In the genomic region with DNA sequence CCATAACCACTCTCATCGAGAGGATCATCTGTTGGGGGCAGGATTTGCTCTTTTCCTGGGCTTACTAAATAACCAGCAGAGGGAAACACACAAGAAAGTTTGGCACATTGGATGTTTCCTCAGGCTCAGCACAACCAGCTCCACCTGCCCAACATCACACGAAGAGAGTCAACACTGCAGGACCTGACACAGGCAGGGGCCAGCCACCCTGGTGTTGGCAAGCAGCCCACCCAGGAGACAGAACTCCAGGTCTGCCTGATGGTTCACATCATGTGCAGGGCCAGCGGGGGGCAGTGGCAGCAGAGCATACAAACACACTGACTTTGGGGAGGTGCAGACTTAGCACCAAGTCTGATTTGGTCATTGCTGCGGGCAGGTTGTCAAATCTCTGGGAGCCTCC, we compare ENCODE assay signal across 17 cellular contexts.
A peak's percentile ranks its signal among the peaks of the same experiment; 100 is the strongest.
DNase-seq lines count a peak whose midpoint lies in the region; TF ChIP-seq lines count a peak whose summit lies in the region.
"Had no signal": no experiment of that assay in that cellular context is flagged by ENCODE, and none has a peak within 500 bp of the region (broad histone marks: within the 10 kb centered on the region; RNA-seq: fewer than 3 reads in every experiment).

No MANE protein-coding gene starts in this region.

- H3K4me2 ChIP-seq in OCI-LY7 (ENCODE audit: low read length) = no peak overlapping the region

- TF ChIP-seq CTCF in BE2C (IDR thresholded peaks at IDR 0.05; ENCODE audit: low read depth, low read length) (peak; percentile 46), GM12864 (IDR thresholded peaks at IDR 0.05; ENCODE audit: low read depth, low read length, missing control alignments) (peak; percentile 12), OCI-LY7 (conservative IDR thresholded peaks at IDR 0.05; ENCODE audit: low read length) (0 out of 2 replicates have a peak, but pooled peaks have one; percentile 16), esophagus muscularis mucosa (IDR thresholded peaks at IDR 0.05) (no peak)

- H4K20me1 ChIP-seq in OCI-LY7 (ENCODE audit: insufficient read depth, low read length) = no peaks in the 10 kb centered on the region

- H3K9me3 ChIP-seq in BE2C (no peaks in the 10 kb centered on the region), OCI-LY7 (ENCODE audit: low read length) (no peaks in the 10 kb centered on the region), esophagus muscularis mucosa (no peaks in the 10 kb centered on the region)
- H3K9me3 ChIP-seq: ascending aorta, MG63, Peyer's patch, thoracic aorta had no signal

- no peak for TF ChIP-seq EP300 in esophagus muscularis mucosa (IDR thresholded peaks at IDR 0.05)

- no peaks in the 10 kb centered on the region for H3K9me2 ChIP-seq in OCI-LY7 (ENCODE audit: insufficient read depth, low read length)

- H3K4me1 ChIP-seq in BE2C (peaks cover 27% of the 10 kb centered on the region), OCI-LY7 (ENCODE audit: insufficient read depth, low read length, poor library complexity, severe bottlenecking) (no peaks in the 10 kb centered on the region), esophagus muscularis mucosa (peaks cover 23 to 73% (median 60%) of the 10 kb centered on the region in 4 donors)
- H3K4me1 ChIP-seq: Peyer's patch had no signal

- no peaks in the 10 kb centered on the region for H3K79me2 ChIP-seq in OCI-LY7 (ENCODE audit: insufficient read depth, low read depth, low read length)

- intact Hi-C loops in OCI-LY7 (cut with micrococcal nuclease; ENCODE audit: unreplicated experiment) = no loop called here
- intact Hi-C loops in esophagus muscularis mucosa (cut with DNase I) = loop anchor here (10.0 kb wide), 1 partner anchor 180 kb away; the partner anchor contains the start of gene GALNT2

- CTCF ChIA-PET in OCI-LY7 (lab: Charles Lee; ENCODE audit: unreplicated experiment) = no interaction called here

- H3K27me3 ChIP-seq in BE2C = no peaks in the 10 kb centered on the region
- no peaks in the 10 kb centered on the region for H3K27me3 ChIP-seq in esophagus muscularis mucosa
- H3K27me3 ChIP-seq: ascending aorta, Peyer's patch had no signal

- BruUV-seq in OCI-LY7 (replicated peaks; lab: Mats Ljungman, UMichigan) = no TSS peak

- POLR2A ChIA-PET in OCI-LY7 (lab: Charles Lee) = no interaction called here

- DNase-seq in BE2C = peak; percentile 84
- no peak for DNase-seq in GM12864 (ENCODE audit: low read depth)
- DNase-seq in OCI-LY7 (ENCODE audit: low spot score) = no peak
- DNase-seq in esophagus muscularis mucosa (ENCODE audit: extremely low spot score) = peak; percentile 74
- no peak for DNase-seq in T1000 (lab: John Stamatoyannopoulos, UW)
- no peak for DNase-seq in effector CD4-positive, alpha-beta T cell
- no peak for DNase-seq in NCI-H2107 treated with DMSO at 0.1 percent for 48 hours (lab: John Stamatoyannopoulos, UW; ENCODE audit: unreplicated experiment)
- DNase-seq: activated CD4-positive, alpha-beta memory T cell treated with anti-CD3 and anti-CD28 coated beads for 36 hours; EL; MG63; natural killer cell; NCI-H226; Peyer's patch; stimulated activated CD4-positive, alpha-beta T cell treated with anti-CD3 and anti-CD28 coated beads, Interleukin-15, amount 100 ng/mL, for 24 hours; T-helper 17 cell had no signal

- H3K27ac ChIP-seq in OCI-LY7 (ENCODE audit: low read depth, low read length, poor library complexity, severe bottlenecking) (no peak overlapping the region), esophagus muscularis mucosa (replicated peaks in 1 of 4) (no peak overlapping the region)
- H3K27ac ChIP-seq: ascending aorta, Peyer's patch, thoracic aorta had no signal

- H3K4me3 ChIP-seq in BE2C (ENCODE audit: low read depth, low read length) = no peak overlapping the region
- no peak overlapping the region for H3K4me3 ChIP-seq in GM12864 (ENCODE audit: low read depth, low read length)
- H3K4me3 ChIP-seq in OCI-LY7 (ENCODE audit: low read depth, low read length, poor library complexity, severe bottlenecking) = no peak overlapping the region
- no peak overlapping the region for H3K4me3 ChIP-seq in esophagus muscularis mucosa
- H3K4me3 ChIP-seq: ascending aorta, MG63, Peyer's patch, thoracic aorta had no signal

- no peak overlapping the region for H2AFZ ChIP-seq in OCI-LY7 (ENCODE audit: low read length)

- TF ChIP-seq POLR2A in esophagus muscularis mucosa (IDR thresholded peaks at IDR 0.05; ENCODE audit: low read depth) = no peak

- H3K36me3 ChIP-seq in BE2C (no peaks in the 10 kb centered on the region), OCI-LY7 (ENCODE audit: insufficient read depth, low read length) (no peaks in the 10 kb centered on the region), esophagus muscularis mucosa (no peaks in the 10 kb centered on the region)
- H3K36me3 ChIP-seq: ascending aorta, MG63, Peyer's patch, thoracic aorta had no signal

- WGBS in esophagus muscularis mucosa = 100% methylated on average over 2 of the region's 4 CpGs

Comparison
In these comparisons a context has a peak if more than half of its experiments do, and no peak if none do; other contexts are left out.
1. DNase-seq: peak in BE2C (single experiment) and esophagus muscularis mucosa (single experiment); none in GM12864 (single experiment), OCI-LY7 (single experiment), T1000 (single experiment), effector CD4-positive, alpha-beta T cell (single experiment) and NCI-H2107 treated with DMSO at 0.1 percent for 48 hours (single experiment).
2. CTCF ChIP-seq: peak in BE2C (single experiment), GM12864 (single experiment) and OCI-LY7 (single experiment); none in esophagus muscularis mucosa (0 of 3).